ENCODE assay signal across 7 cellular contexts in the genomic region with DNA sequence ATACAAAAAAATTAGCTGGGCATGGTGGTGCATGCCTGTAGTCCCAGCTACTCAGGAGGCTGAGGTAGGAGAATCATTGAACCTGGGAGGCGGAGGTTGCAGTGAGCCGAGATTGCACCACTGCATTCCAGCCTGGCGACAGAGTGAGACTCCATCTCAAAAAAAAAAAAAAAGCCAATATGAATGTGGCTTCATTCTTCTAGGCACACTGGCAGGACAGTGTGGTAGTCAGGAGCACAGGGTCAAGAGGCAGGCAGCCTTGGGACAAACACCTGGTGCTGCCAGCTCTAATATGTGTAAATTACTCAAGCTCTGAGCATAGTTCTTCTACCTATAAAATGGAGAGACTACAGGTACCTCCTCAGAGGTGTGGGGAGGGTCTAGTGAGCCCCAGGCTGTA. TPM values are rescaled to one million over a fixed set of nuclear protein-coding genes. Genes with fewer than 3 reads are reported as not detected.
DNase-seq lines count a peak whose midpoint lies in the region; TF ChIP-seq lines count a peak whose summit lies in the region.
"Not testable (repeated sequence)": the region's sequence is repeated elsewhere in the genome, so short reads cannot be mapped to it uniquely, and the experiment has no call there.

No MANE protein-coding gene starts in this region.

- H3K4me1 Mint-ChIP-seq in activated CD4-positive, alpha-beta memory T cell treated with anti-CD3 and anti-CD28 coated beads for 36 hours (ENCODE audit: low read depth) = peaks cover 27% of the 10 kb centered on the region
- peaks cover 12% of the 10 kb centered on the region for H3K4me1 Mint-ChIP-seq in MCF 10A (ENCODE audit: insufficient read depth, unreplicated experiment)

- peak; percentile 26 for DNase-seq in ACHN
- peak; percentile 25 for DNase-seq in EH (ENCODE audit: low read depth)
- peak; percentile 45 for DNase-seq in M059J (ENCODE audit: low read depth)
- DNase-seq in activated CD4-positive, alpha-beta memory T cell treated with anti-CD3 and anti-CD28 coated beads for 36 hours; MCF 10A (ENCODE audit: unreplicated experiment): not testable (repeated sequence)
- DNase-seq in kidney tubule cell (ENCODE audit: low spot score) = peak; percentile 70
- peak; percentile 35 for DNase-seq in renal cortical epithelial cell (ENCODE audit: low read depth)

- H3K27me3 Mint-ChIP-seq in activated CD4-positive, alpha-beta memory T cell treated with anti-CD3 and anti-CD28 coated beads for 36 hours; MCF 10A (ENCODE audit: insufficient read depth, unreplicated experiment): not testable (repeated sequence)

- peak overlapping the region; percentile 8 for H3K27ac Mint-ChIP-seq in activated CD4-positive, alpha-beta memory T cell treated with anti-CD3 and anti-CD28 coated beads for 36 hours
- peak overlapping the region; percentile 37 for H3K27ac Mint-ChIP-seq in MCF 10A (ENCODE audit: low read depth, unreplicated experiment)

- in situ Hi-C loops in ACHN (cut with HindIII; ENCODE audit: low pct_ligation_motif_present, low pct_unique_long_range_greater_than_20kb, low sequenced_read_pairs) = not testable (repeated sequence)

- not testable (repeated sequence) for BruUV-seq in MCF 10A (replicated peaks; lab: Mats Ljungman, UMichigan)

- POLR2A ChIA-PET in activated CD4-positive, alpha-beta memory T cell treated with anti-CD3 and anti-CD28 coated beads for 36 hours (lab: Charles Lee) = not testable (repeated sequence)
- POLR2A ChIA-PET in MCF 10A (lab: Yijun Ruan, JAX) = interaction anchor here (1.5 to 1.6 kb wide), 2 partner anchors 8 to 25 kb away, joined by 5 to 7 read pairs; a partner anchor contains a TSS

- H3K4me3 Mint-ChIP-seq in activated CD4-positive, alpha-beta memory T cell treated with anti-CD3 and anti-CD28 coated beads for 36 hours; MCF 10A (ENCODE audit: unreplicated experiment): not testable (repeated sequence)

- intact Hi-C loops in activated CD4-positive, alpha-beta memory T cell treated with anti-CD3 and anti-CD28 coated beads for 36 hours (cut with micrococcal nuclease); MCF 10A (cut with micrococcal nuclease): not testable (repeated sequence)

- TF ChIP-seq CTCF in MCF 10A (IDR thresholded peaks at IDR 0.05; ENCODE audit: unreplicated experiment) = not testable (repeated sequence)

- peaks cover 40% of the 10 kb centered on the region for H3K36me3 Mint-ChIP-seq in activated CD4-positive, alpha-beta memory T cell treated with anti-CD3 and anti-CD28 coated beads for 36 hours
- H3K36me3 Mint-ChIP-seq in MCF 10A (ENCODE audit: insufficient read depth, unreplicated experiment) = peaks cover 78% of the 10 kb centered on the region

- H3K9me3 Mint-ChIP-seq in activated CD4-positive, alpha-beta memory T cell treated with anti-CD3 and anti-CD28 coated beads for 36 hours; MCF 10A (ENCODE audit: unreplicated experiment): not testable (repeated sequence)

- CTCF ChIA-PET in activated CD4-positive, alpha-beta memory T cell treated with anti-CD3 and anti-CD28 coated beads for 36 hours (lab: Charles Lee) = not testable (repeated sequence)
- CTCF ChIA-PET in MCF 10A (lab: Yijun Ruan, JAX) = interaction anchor here (0.6 to 21.4 kb wide), 9 partner anchors 11 to 126 kb away, joined by 3 to 278 read pairs (median 3); a partner anchor contains a TSS

RNA-seq across cellular contexts. Expression of a gene that starts 25.4 kb away (rescaled TPM):
- total RNA-seq in M059J (2014; rRNA removed; shearing (Covaris generic)) = 244 and 248 TPM in 2 replicates
- total RNA-seq in activated CD4-positive, alpha-beta memory T cell treated with anti-CD3 and anti-CD28 coated beads for 36 hours = 100 to 1,000 TPM; 110 to 111 TPM
- total RNA-seq in MCF 10A (2022) = 276 and 338 TPM in 2 replicates
- 64.6 and 150 TPM in 2 replicates for total RNA-seq in renal cortical epithelial cell
